10 cellular contexts compared by ENCODE assay signal in genomic region chr6:134379086-134379485, GRCh38.
A peak's percentile ranks its signal among the peaks of the same experiment; 100 is the strongest.
DNase-seq lines count a peak whose midpoint lies in the region; ATAC-seq and TF ChIP-seq lines count a peak whose summit lies in the region.
"Had no signal": no experiment of that assay in that cellular context is flagged by ENCODE, and none has a peak within 500 bp of the region (broad histone marks: within the 10 kb centered on the region; RNA-seq: fewer than 3 reads in every experiment).

No MANE protein-coding gene starts in this region.

- ATAC-seq in HG02798 (IDR thresholded peaks at IDR 0.05; ENCODE audit: poor library complexity, unreplicated experiment) = peak; percentile 98
- ATAC-seq in esophagus mucosa = peak; percentile 99
- peak; percentile 78 for ATAC-seq in stimulated activated memory B cell treated with anti-CD40 and anti-IgM and Interleukin-4, amounts not matched to agents 10 μg/mL and 1 μg/mL and 100 μg/mL, for 72 hours
- ATAC-seq: A549 had no signal

- peak in 2 of 3 experiments; percentile 66 to 82 for DNase-seq in NCI-H1417 (lab: John Stamatoyannopoulos, UW)
- DNase-seq in NCI-H1417 treated with DMSO at 0.1 percent for 48 hours (lab: John Stamatoyannopoulos, UW) = no peak
- no peak for DNase-seq in OCI-LY7 (ENCODE audit: low spot score)
- no peak for DNase-seq in HuH-7 (ENCODE audit: low spot score)
- no peak for DNase-seq in NCI-H2171 treated with DMSO at 0.1 percent for 48 hours (lab: John Stamatoyannopoulos, UW)

- no peak overlapping the region for H3K4me2 ChIP-seq in OCI-LY7 (ENCODE audit: low read length)
- H3K4me2 ChIP-seq: A549 had no signal

- no peaks in the 10 kb centered on the region for H3K9me2 ChIP-seq in OCI-LY7 (ENCODE audit: insufficient read depth, low read length)

- no peak overlapping the region for H3K4me3 ChIP-seq in OCI-LY7 (ENCODE audit: low read depth, low read length, poor library complexity, severe bottlenecking)
- H3K4me3 ChIP-seq: A549, SK-N-MC had no signal

- H3K4me3 Mint-ChIP-seq in stimulated activated memory B cell treated with anti-CD40 and anti-IgM and Interleukin-4, amounts not matched to agents 10 μg/mL and 1 μg/mL and 100 μg/mL, for 72 hours = no peak overlapping the region

- intact Hi-C loops in OCI-LY7 (cut with micrococcal nuclease; ENCODE audit: unreplicated experiment) = no loop called here

- no peaks in the 10 kb centered on the region for H3K4me1 ChIP-seq in OCI-LY7 (ENCODE audit: insufficient read depth, low read length, poor library complexity, severe bottlenecking)

- H3K27ac ChIP-seq in OCI-LY7 (ENCODE audit: low read depth, low read length, poor library complexity, severe bottlenecking) = no peak overlapping the region
- H3K27ac ChIP-seq: SK-N-MC had no signal

- H3K36me3 Mint-ChIP-seq in stimulated activated memory B cell treated with anti-CD40 and anti-IgM and Interleukin-4, amounts not matched to agents 10 μg/mL and 1 μg/mL and 100 μg/mL, for 72 hours = no peaks in the 10 kb centered on the region

- no peaks in the 10 kb centered on the region for H3K79me2 ChIP-seq in OCI-LY7 (ENCODE audit: insufficient read depth, low read depth, low read length)

- peak overlapping the region; percentile 42 for H3K27ac Mint-ChIP-seq in stimulated activated memory B cell treated with anti-CD40 and anti-IgM and Interleukin-4, amounts not matched to agents 10 μg/mL and 1 μg/mL and 100 μg/mL, for 72 hours

- no peaks in the 10 kb centered on the region for H4K20me1 ChIP-seq in OCI-LY7 (ENCODE audit: insufficient read depth, low read length)

- BruUV-seq in OCI-LY7 (replicated peaks; lab: Mats Ljungman, UMichigan) = no TSS peak

- no peak for TF ChIP-seq CTCF in OCI-LY7 (conservative IDR thresholded peaks at IDR 0.05; ENCODE audit: low read length)

- POLR2A ChIA-PET in OCI-LY7 (lab: Charles Lee) = interaction anchor here (0.6 kb wide), 2 partner anchors 27 to 1427 kb away, joined by 4 to 5 read pairs; no protein-coding TSS in a partner anchor

- peaks cover 4% of the 10 kb centered on the region for H3K9me3 Mint-ChIP-seq in stimulated activated memory B cell treated with anti-CD40 and anti-IgM and Interleukin-4, amounts not matched to agents 10 μg/mL and 1 μg/mL and 100 μg/mL, for 72 hours

- CTCF ChIA-PET in OCI-LY7 (lab: Charles Lee; ENCODE audit: unreplicated experiment) = no interaction called here

- H3K36me3 ChIP-seq in OCI-LY7 (ENCODE audit: insufficient read depth, low read length) = no peaks in the 10 kb centered on the region

- H3K4me1 Mint-ChIP-seq in stimulated activated memory B cell treated with anti-CD40 and anti-IgM and Interleukin-4, amounts not matched to agents 10 μg/mL and 1 μg/mL and 100 μg/mL, for 72 hours = peaks cover 39% of the 10 kb centered on the region

- no peaks in the 10 kb centered on the region for H3K27me3 Mint-ChIP-seq in stimulated activated memory B cell treated with anti-CD40 and anti-IgM and Interleukin-4, amounts not matched to agents 10 μg/mL and 1 μg/mL and 100 μg/mL, for 72 hours

- H3K9me3 ChIP-seq in OCI-LY7 (ENCODE audit: low read length) = no peaks in the 10 kb centered on the region
- H3K9me3 ChIP-seq: A549 had no signal

- peak overlapping the region; percentile 55 for H2AFZ ChIP-seq in OCI-LY7 (ENCODE audit: low read length)

Comparison
In these comparisons a context has a peak if more than half of its experiments do, and no peak if none do; other contexts are left out.
1. DNase-seq: peak in NCI-H1417 (2 of 3); none in NCI-H1417 treated with DMSO at 0.1 percent for 48 hours (single experiment), OCI-LY7 (single experiment), HuH-7 (single experiment) and NCI-H2171 treated with DMSO at 0.1 percent for 48 hours (single experiment).
2. Peak in every context shown above with its lines, with median percentiles within 50 percentile points of each other: ATAC-seq.